Comparison of ENCODE assay signal across 16 cellular contexts in the genomic region with DNA sequence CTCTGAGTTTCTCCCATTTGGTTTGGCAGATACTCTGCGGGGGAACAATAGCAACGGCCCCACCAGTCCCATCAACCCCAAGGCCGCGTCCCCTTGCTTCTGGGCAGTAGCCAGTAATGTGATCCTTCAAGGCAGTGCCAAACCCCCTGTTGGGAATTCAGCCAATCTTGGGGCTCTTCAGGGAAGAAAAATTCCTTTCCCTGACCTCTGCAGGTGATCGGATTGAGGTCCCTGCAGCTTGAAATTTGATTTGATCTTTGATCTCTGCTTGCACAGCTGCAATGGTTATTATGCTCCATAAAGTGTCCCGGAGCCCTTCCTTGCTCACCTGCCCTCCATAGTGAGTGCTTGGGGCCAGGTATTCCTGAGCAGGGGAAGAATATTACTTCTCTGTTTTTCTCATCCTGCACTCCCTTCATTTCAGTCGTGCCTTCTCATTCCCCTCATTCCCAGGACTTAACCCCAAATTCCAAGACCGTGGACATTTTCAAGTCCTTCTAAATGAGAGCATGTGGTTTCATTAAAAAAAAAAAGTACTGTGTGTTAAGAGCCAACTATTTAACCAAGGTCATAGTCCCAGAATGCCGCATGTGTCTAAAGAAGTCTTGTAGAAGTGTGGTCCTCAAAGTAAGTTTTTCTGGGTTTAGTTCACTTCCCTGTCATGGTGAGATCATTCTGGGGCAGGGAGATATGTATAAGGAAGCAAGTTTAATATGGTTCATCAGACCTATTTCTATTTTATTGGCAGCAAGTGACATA. TPM values are rescaled to one million over a fixed set of nuclear protein-coding genes. Genes with fewer than 3 reads are reported as not detected.
DNase-seq lines count a peak whose midpoint lies in the region; FAIRE-seq and TF ChIP-seq lines count a peak whose summit lies in the region.
"Had no signal": no experiment of that assay in that cellular context is flagged by ENCODE, and none has a peak within 500 bp of the region (broad histone marks: within the 10 kb centered on the region; RNA-seq: fewer than 3 reads in every experiment).

No MANE protein-coding gene starts in this region.

- H2BK20ac ChIP-seq in H1 (ENCODE audit: low read length): no peak overlapping the region

- H2BK15ac ChIP-seq in H1 (ENCODE audit: low read length): no peak overlapping the region

- no peak for TF ChIP-seq RAD21 in H1 (IDR thresholded peaks at IDR 0.05 in 1 of 2, conservative IDR thresholded peaks at IDR 0.05 in 1 of 2; ENCODE audit: low read depth in 2 of 2, low read length in 2 of 2)

- H3K4me2 ChIP-seq in H1 (ENCODE audit: insufficient read depth in 1 of 2, low read depth in 2 of 2, low read length in 2 of 2) (no peak overlapping the region), PC-9 (no peak overlapping the region)
- H3K4me2 ChIP-seq: hepatocyte had no signal

- no peak overlapping the region for H2BK12ac ChIP-seq in H1 (ENCODE audit: low read depth, low read length)

- POLR2A ChIA-PET in H1 (lab: Charles Lee; ENCODE audit: partially characterized antibody) (no interaction called here), PC-9 (lab: Charles Lee; ENCODE audit: unreplicated experiment) (no interaction called here)

- in situ Hi-C loops in transverse colon (cut with MboI; ENCODE audit: low pct_ligation_motif_present in 1 of 4, low pct_unique_long_range_greater_than_20kb in 1 of 4, low sequenced_read_pairs in 3 of 4): no loop called here

- H3K14ac ChIP-seq in H1 (ENCODE audit: insufficient read length): no peak overlapping the region

- no peak for TF ChIP-seq POLR2A in H1 (IDR thresholded peaks at IDR 0.05; ENCODE audit: control extremely low read depth in 1 of 2, low read depth in 2 of 2, low read length in 2 of 2)
- TF ChIP-seq POLR2A in transverse colon (IDR thresholded peaks at IDR 0.05): no peak

- no peak for FAIRE-seq in H1 (lab: Jason Lieb, UNC)

- H3K27ac ChIP-seq in H1 (ENCODE audit: low read depth, low read length) (no peak overlapping the region), transverse colon (peak overlapping the region; percentile 39 to 69 (median 63)), PC-9 (no peak overlapping the region)
- H3K27ac ChIP-seq: hepatocyte, psoas muscle, spleen had no signal

- H3F3A ChIP-seq in PC-9 (ENCODE audit: insufficient read depth, low read depth): no peaks in the 10 kb centered on the region

- TF ChIP-seq CTCF in H1 (IDR thresholded peaks at IDR 0.05; ENCODE audit: control extremely low read depth in 1 of 3, insufficient read depth in 1 of 3, low read depth in 1 of 3, low read length in 3 of 3): no peak
- no peak for TF ChIP-seq CTCF in transverse colon (IDR thresholded peaks at IDR 0.05)
- TF ChIP-seq CTCF in PC-9 (conservative IDR thresholded peaks at IDR 0.05): no peak

- H3K18ac ChIP-seq in H1 (ENCODE audit: extremely low read depth, low read length): no peak overlapping the region

- no TSS peak for BruUV-seq in PC-9 (replicated peaks; lab: Mats Ljungman, UMichigan)

- peak; percentile 37 for DNase-seq in DMS79 treated with DMSO at 0.1 percent for 48 hours (lab: John Stamatoyannopoulos, UW)
- DNase-seq in DMS79 (lab: John Stamatoyannopoulos, UW): no peak
- peak; percentile 14 for DNase-seq in NCI-H510A (lab: John Stamatoyannopoulos, UW)
- peak in 1 of 2 experiments; percentile 49 for DNase-seq in H1 (ENCODE audit: low read depth in 1 of 2, low spot score in 2 of 2)
- peak; percentile 38 for DNase-seq in transverse colon
- no peak for DNase-seq in PC-9
- no peak for DNase-seq in activated T-cell treated with anti-CD3 and anti-CD28 coated beads, Interleukin-2, amount 50 U/mL, for 1 hour
- DNase-seq in NCI-H1436 (lab: John Stamatoyannopoulos, UW): no peak
- DNase-seq: activated CD4-positive, alpha-beta T cell treated with anti-CD3 and anti-CD28 coated beads for 4 hours; activated CD8-positive, alpha-beta memory T cell treated with anti-CD3 and anti-CD28 coated beads, Interleukin-2, amount 10 ng/mL, durations not matched to agents 7 days and 5 days; activated effector memory CD4-positive, alpha-beta T cell treated with anti-CD3 and anti-CD28 coated beads, Interleukin-2, amount 50 U/mL, for 16 hours; amygdala; NCI-H82; psoas muscle; spleen had no signal

- no peaks in the 10 kb centered on the region for H3K36me3 ChIP-seq in H1 (ENCODE audit: control insufficient read depth in 2 of 4, insufficient read depth in 4 of 4, low read length in 3 of 4)
- no peaks in the 10 kb centered on the region for H3K36me3 ChIP-seq in transverse colon
- no peaks in the 10 kb centered on the region for H3K36me3 ChIP-seq in PC-9 (ENCODE audit: low read depth)
- H3K36me3 ChIP-seq: spleen had no signal

- CTCF ChIA-PET in H1 (lab: Charles Lee; ENCODE audit: partially characterized antibody) (interaction anchor here (1.7 kb wide), 1 partner anchor 55 kb away, joined by 4 read pairs; no protein-coding TSS in a partner anchor), PC-9 (lab: Charles Lee) (no interaction called here)

- H3K4me3 ChIP-seq in H1 (ENCODE audit: extremely low read depth in 1 of 4, insufficient read depth in 2 of 4, low read depth in 3 of 4, low read length in 4 of 4) (no peak overlapping the region), transverse colon (no peak overlapping the region), PC-9 (no peak overlapping the region)
- H3K4me3 ChIP-seq: hepatocyte, psoas muscle, spleen had no signal

- H3K27me3 ChIP-seq in H1 (replicated peaks in 1 of 4; ENCODE audit: control insufficient read depth in 3 of 4, extremely low read depth in 1 of 4, insufficient read depth in 3 of 4, low read length in 3 of 4) (no peaks in the 10 kb centered on the region), transverse colon (no peaks in the 10 kb centered on the region), PC-9 (ENCODE audit: insufficient read depth, low read depth) (no peaks in the 10 kb centered on the region)
- H3K27me3 ChIP-seq: hepatocyte had no signal

- no peak overlapping the region for H3K4ac ChIP-seq in H1 (replicated peaks; ENCODE audit: insufficient read length, low read depth, low read length)

- no peak overlapping the region for H4K91ac ChIP-seq in H1 (replicated peaks; ENCODE audit: insufficient read length, low read length)

- H2AK5ac ChIP-seq in H1 (ENCODE audit: low read depth, low read length): no peak overlapping the region

- H3K4me1 ChIP-seq in H1 (replicated peaks in 1 of 4; ENCODE audit: control insufficient read depth in 3 of 4, insufficient read depth in 4 of 4, low read length in 3 of 4): peaks cover 2 to 16% (median 9%) of the 10 kb centered on the region in 4 experiments
- peaks cover 0 to 21% (median 20%) of the 10 kb centered on the region in 4 donors for H3K4me1 ChIP-seq in transverse colon
- H3K4me1 ChIP-seq in PC-9 (replicated peaks; ENCODE audit: insufficient read depth): no peaks in the 10 kb centered on the region
- H3K4me1 ChIP-seq: psoas muscle, spleen had no signal

- no peak overlapping the region for H4K8ac ChIP-seq in H1 (ENCODE audit: extremely low read depth, insufficient read depth, low read length)

- intact Hi-C loops in transverse colon (cut with DNase I; ENCODE audit: low total_unique reads): no loop called here
- intact Hi-C loops in PC-9 (cut with micrococcal nuclease; ENCODE audit: unreplicated experiment): no loop called here

- no peaks in the 10 kb centered on the region for H3K79me1 ChIP-seq in H1 (ENCODE audit: low read depth, low read length)

- 76% methylated on average over 8 of the region's 9 CpGs; no CpG with 5 or more reads in 1 of the 2 experiments for WGBS in H1 (ENCODE audit: extremely low coverage in 1 of 2, insufficient coverage in 1 of 2, insufficient read length in 1 of 2, insufficient replicate concordance in 2 of 2, low coverage in 1 of 2, low lambda C conversion rate in 2 of 2, missing lambda C conversion rate in 1 of 2), 2 experiments
- WGBS in transverse colon (ENCODE audit: low coverage in 1 of 2), 2 donors: 41 to 48% methylated on average over 3 to 9 of the region's 9 CpGs

- H3K79me2 ChIP-seq in H1 (ENCODE audit: control insufficient read depth in 1 of 2, insufficient read depth in 2 of 2, low read length in 2 of 2) (no peaks in the 10 kb centered on the region), PC-9 (ENCODE audit: low read depth) (no peaks in the 10 kb centered on the region)
- H3K79me2 ChIP-seq: hepatocyte had no signal

- H3K56ac ChIP-seq in H1 (replicated peaks; ENCODE audit: insufficient read length, low read depth, low read length): no peak overlapping the region

- H2AFZ ChIP-seq in H1 (ENCODE audit: low read length) (peak overlapping the region; percentile 81), PC-9 (no peak overlapping the region)
- H2AFZ ChIP-seq: hepatocyte had no signal

- no peak overlapping the region for H2BK120ac ChIP-seq in H1 (replicated peaks; ENCODE audit: low read depth, low read length)

- no peak overlapping the region for H2BK5ac ChIP-seq in H1 (ENCODE audit: low read depth, low read length)

- H3K23ac ChIP-seq in H1 (ENCODE audit: insufficient read length): no peak overlapping the region

- H4K20me1 ChIP-seq in H1 (replicated peaks in 1 of 2; ENCODE audit: control insufficient read depth in 1 of 2, insufficient read depth in 2 of 2, low read length in 2 of 2): no peaks in the 10 kb centered on the region
- no peaks in the 10 kb centered on the region for H4K20me1 ChIP-seq in PC-9 (ENCODE audit: insufficient read depth)

- no peak overlapping the region for H4K5ac ChIP-seq in H1 (ENCODE audit: insufficient read length, low read depth, low read length)

- TF ChIP-seq EP300 in H1 (IDR thresholded peaks at IDR 0.05; ENCODE audit: borderline replicate concordance in 1 of 2, low read depth in 2 of 2, low read length in 2 of 2) (no peak), transverse colon (IDR thresholded peaks at IDR 0.05; ENCODE audit: low read depth) (no peak)

- no peak overlapping the region for H3K9ac ChIP-seq in H1 (replicated peaks in 1 of 4; ENCODE audit: extremely low read depth in 1 of 4, low read depth in 3 of 4, low read length in 3 of 4)

- H3K9me3 ChIP-seq in H1 (ENCODE audit: insufficient read depth in 2 of 2, low read depth in 1 of 2, low read length in 1 of 2): no peaks in the 10 kb centered on the region
- H3K9me3 ChIP-seq in transverse colon: no peaks in the 10 kb centered on the region
- H3K9me3 ChIP-seq in PC-9 (ENCODE audit: insufficient read depth, low read depth): no peaks in the 10 kb centered on the region
- H3K9me3 ChIP-seq: psoas muscle had no signal

- no peaks in the 10 kb centered on the region for H3K23me2 ChIP-seq in H1 (ENCODE audit: low read depth, low read length)

- no peaks in the 10 kb centered on the region for H3K9me2 ChIP-seq in PC-9 (ENCODE audit: insufficient read depth)

RNA-seq across cellular contexts. Expression of a gene that starts 56.3 kb away (rescaled TPM):
- 4.9 and 5.2 TPM in 2 replicates for total RNA-seq in H1 (2021; fragmentation: NEBNext Ultra II Directional; extraction: Animal tissue kit (Norgen Biotek cat#: 25700))
- 1.9 and 3.3 TPM in 2 replicates for polyA plus RNA-seq in H1 (2011; rRNA removed)
- 1.6 TPM for polyA plus RNA-seq in H1 (2011; cell fraction: cytosol; rRNA removed)
- 2.7 TPM for polyA plus RNA-seq in H1 (2011; cell fraction: nucleus; rRNA removed)
- polyA plus RNA-seq in H1 (2012, experiment 1 of 2): 2.7 to 4.0 TPM (median 3.3 TPM) in 4 replicates
- 2.6 TPM for polyA plus RNA-seq in H1 (2012, experiment 2 of 2)
- polyA plus RNA-seq in H1 (2013, experiment 1 of 2): 2.1 TPM
- 2.2 TPM for polyA plus RNA-seq in H1 (2013, experiment 2 of 2)
- polyA minus RNA-seq in H1 (2011; rRNA and poly(A)+ RNA removed): 0.71 and 1.4 TPM in 2 replicates
- polyA minus RNA-seq in H1 (2011; cell fraction: cytosol; rRNA and poly(A)+ RNA removed): 4.8 TPM
- polyA minus RNA-seq in H1 (2011; cell fraction: nucleus; rRNA and poly(A)+ RNA removed): 2.8 TPM
- total RNA-seq in transverse colon: 10 to 100 TPM; 35.2 to 55.7 (median 42.3) TPM
- 21.7 and 25.0 TPM in 2 replicates for total RNA-seq in PC-9 (2021)
- total RNA-seq: activated CD8-positive, alpha-beta memory T cell treated with anti-CD3 and anti-CD28 coated beads, Interleukin-2, amount 10 ng/mL, durations not matched to agents 7 days and 5 days had no signal

Comparison
In these comparisons a context has a peak if more than half of its experiments do, and no peak if none do; other contexts are left out.
1. DNase-seq: peak in DMS79 treated with DMSO at 0.1 percent for 48 hours (single experiment), NCI-H510A (single experiment) and transverse colon (single experiment); none in DMS79 (single experiment), PC-9 (0 of 2), activated T-cell treated with anti-CD3 and anti-CD28 coated beads, Interleukin-2, amount 50 U/mL, for 1 hour (single experiment) and NCI-H1436 (single experiment).
2. H3K27ac ChIP-seq: peak in transverse colon (4 of 4); none in H1 (single experiment) and PC-9 (single experiment).